In genomic region chr1:107449326-107449725, GRCh38 we compare ENCODE assay signal across 22 cellular contexts.
"Had no signal": no experiment of that assay in that cellular context is flagged by ENCODE, and none has a peak within 500 bp of the region (broad histone marks: within the 10 kb centered on the region; RNA-seq: fewer than 3 reads in every experiment).

No MANE protein-coding gene starts in this region.

- H3K9me3 Mint-ChIP-seq: nephron progenitor cell; stimulated activated naive CD8-positive, alpha-beta T cell treated with anti-CD3 and anti-CD28 coated beads, Interleukin-15, Interleukin-2, amounts not matched to agents 100 ng/mL and 50 ng/mL, for 24 hours had no signal

- H3K4me1 ChIP-seq: left ventricle myocardium inferior, right lobe of liver, tibial artery, upper lobe of left lung, uterus had no signal

- H3K27me3 Mint-ChIP-seq: stimulated activated naive CD8-positive, alpha-beta T cell treated with anti-CD3 and anti-CD28 coated beads, Interleukin-15, Interleukin-2, amounts not matched to agents 100 ng/mL and 50 ng/mL, for 24 hours had no signal

- H3K4me3 Mint-ChIP-seq: naive thymus-derived CD4-positive, alpha-beta T cell; nephron progenitor cell; stimulated activated naive CD8-positive, alpha-beta T cell treated with anti-CD3 and anti-CD28 coated beads, Interleukin-15, Interleukin-2, amounts not matched to agents 100 ng/mL and 50 ng/mL, for 24 hours had no signal

- H3K36me3 ChIP-seq: left ventricle myocardium inferior, neutrophil, right lobe of liver, tibial artery, upper lobe of left lung, uterus had no signal

- ATAC-seq: left cardiac atrium; naive thymus-derived CD4-positive, alpha-beta T cell; psoas muscle; right lobe of liver had no signal

- H3K36me3 Mint-ChIP-seq: naive thymus-derived CD4-positive, alpha-beta T cell had no signal

- H3K27me3 ChIP-seq: dorsolateral prefrontal cortex, hepatocyte, neutrophil, right lobe of liver, tibial artery, upper lobe of left lung, uterus had no signal

- DNase-seq: cortex of kidney; effector CD8-positive, alpha-beta T cell; foreskin melanocyte; head of caudate nucleus; kidney; left cardiac atrium; left ventricle myocardium inferior; mesendoderm; naive thymus-derived CD4-positive, alpha-beta T cell; nephron progenitor cell; psoas muscle; retina; right lobe of liver; stimulated activated CD4-positive, alpha-beta T cell treated with anti-CD3 and anti-CD28 coated beads, Interleukin-1b, Interleukin-23, amount 100 ng/mL, for 48 hours; tibial artery; upper lobe of left lung; uterus had no signal

- H2AFZ ChIP-seq: hepatocyte had no signal

- H3K27ac ChIP-seq: dorsolateral prefrontal cortex, hepatocyte, left ventricle myocardium inferior, neutrophil, psoas muscle, right lobe of liver, tibial artery, upper lobe of left lung, uterus had no signal

- H3K79me2 ChIP-seq: hepatocyte had no signal

- H3K4me1 Mint-ChIP-seq: naive thymus-derived CD4-positive, alpha-beta T cell had no signal

- H3K4me2 ChIP-seq: hepatocyte had no signal

- H3K27ac Mint-ChIP-seq: naive thymus-derived CD4-positive, alpha-beta T cell; nephron progenitor cell; stimulated activated naive CD8-positive, alpha-beta T cell treated with anti-CD3 and anti-CD28 coated beads, Interleukin-15, Interleukin-2, amounts not matched to agents 100 ng/mL and 50 ng/mL, for 24 hours had no signal

- H3K9me3 ChIP-seq: neutrophil, psoas muscle, right lobe of liver, tibial artery, upper lobe of left lung, uterus had no signal

- H3K4me3 ChIP-seq: dorsolateral prefrontal cortex, hepatocyte, left ventricle myocardium inferior, lung, psoas muscle, right lobe of liver, tibial artery, upper lobe of left lung, uterus had no signal
